In genomic region chr4:41158756-41159155, GRCh38 we compare ENCODE assay signal across 21 cellular contexts. TPM values are rescaled to one million over a fixed set of nuclear protein-coding genes. Genes with fewer than 3 reads are reported as not detected.
DNase-seq lines count a peak whose midpoint lies in the region; ATAC-seq, FAIRE-seq and TF ChIP-seq lines count a peak whose summit lies in the region.
"Had no signal": no experiment of that assay in that cellular context is flagged by ENCODE, and none has a peak within 500 bp of the region (broad histone marks: within the 10 kb centered on the region; RNA-seq: fewer than 3 reads in every experiment).

No MANE protein-coding gene starts in this region.

- H4K20me1 ChIP-seq in HepG2 (ENCODE audit: insufficient read depth, low read length) (no peaks in the 10 kb centered on the region), mammary epithelial cell (ENCODE audit: insufficient read depth, low read length) (no peaks in the 10 kb centered on the region), osteoblast (ENCODE audit: insufficient read depth, low read length) (no peaks in the 10 kb centered on the region)

- TF ChIP-seq EP300 in HepG2 (IDR thresholded peaks at IDR 0.05; ENCODE audit: low read depth in 2 of 2, low read length in 2 of 2): no peak
- TF ChIP-seq EP300 in HepG2 (CRISPR knock-in tag; IDR thresholded peaks at IDR 0.05; ENCODE audit: borderline replicate concordance): no peak

- H3K4me1 ChIP-seq in HepG2 (ENCODE audit: insufficient read depth, low read length): peaks cover 100% of the 10 kb centered on the region
- peaks cover 0 to 18% (median 3%) of the 10 kb centered on the region in 4 donors for H3K4me1 ChIP-seq in right lobe of liver
- H3K4me1 ChIP-seq in mammary epithelial cell (ENCODE audit: insufficient read depth, low read length): peaks cover 72% of the 10 kb centered on the region
- H3K4me1 ChIP-seq in osteoblast (ENCODE audit: insufficient read depth, low read length): peaks cover 70% of the 10 kb centered on the region
- H3K4me1 ChIP-seq in heart left ventricle: peaks cover 0 to 55% (median 22%) of the 10 kb centered on the region in 12 donors

- TF ChIP-seq POLR2A in HepG2 (IDR thresholded peaks at IDR 0.05; ENCODE audit: insufficient read depth in 1 of 2, low read depth in 2 of 2, low read length in 2 of 2): no peak
- no peak for TF ChIP-seq POLR2A in right lobe of liver (IDR thresholded peaks at IDR 0.05)
- TF ChIP-seq POLR2A in heart left ventricle (IDR thresholded peaks at IDR 0.05): no peak

- H3K36me3 ChIP-seq in HepG2 (replicated peaks in 1 of 2; ENCODE audit: control insufficient read depth in 1 of 2, insufficient read depth in 2 of 2, low read length in 2 of 2) (no peaks in the 10 kb centered on the region), right lobe of liver (no peaks in the 10 kb centered on the region), mammary epithelial cell (ENCODE audit: insufficient read depth, low read length) (no peaks in the 10 kb centered on the region), osteoblast (ENCODE audit: insufficient read depth, low read length) (no peaks in the 10 kb centered on the region), heart left ventricle (no peaks in the 10 kb centered on the region)
- H3K36me3 ChIP-seq: BLaER1 treated with 17β-estradiol and CSF1 and Interleukin-3, amounts not matched to agents 10 nM and 100 nM; SJSA1 had no signal

- H3K27ac ChIP-seq in HepG2 (ENCODE audit: extremely low read length, insufficient read depth, low read length): peak overlapping the region; percentile 76
- no peak overlapping the region for H3K27ac ChIP-seq in right lobe of liver
- H3K27ac ChIP-seq in mammary epithelial cell (ENCODE audit: insufficient read depth, low read depth, low read length): peak overlapping the region; percentile 88
- peak overlapping the region; percentile 83 for H3K27ac ChIP-seq in osteoblast (ENCODE audit: low read depth, low read length)
- H3K27ac ChIP-seq in heart left ventricle: peak overlapping the region in 1 of 12 donors; percentile 13
- H3K27ac ChIP-seq: BLaER1 treated with 17β-estradiol and CSF1 and Interleukin-3, amounts not matched to agents 10 nM and 100 nM; SJSA1 had no signal

- BruUV-seq in HepG2 (replicated peaks; lab: Mats Ljungman, UMichigan): no TSS peak
- BruUV-seq in mammary epithelial cell (replicated peaks; lab: Mats Ljungman, UMichigan): no TSS peak

- no peaks in the 10 kb centered on the region for H3K27me3 ChIP-seq in HepG2 (ENCODE audit: control insufficient read depth in 1 of 2, insufficient read depth in 2 of 2, low read length in 2 of 2)
- no peaks in the 10 kb centered on the region for H3K27me3 ChIP-seq in right lobe of liver
- no peaks in the 10 kb centered on the region for H3K27me3 ChIP-seq in mammary epithelial cell (ENCODE audit: insufficient read depth, low read length)
- no peaks in the 10 kb centered on the region for H3K27me3 ChIP-seq in osteoblast (ENCODE audit: insufficient read depth, low read length)
- H3K27me3 ChIP-seq in heart left ventricle: no peaks in the 10 kb centered on the region
- H3K27me3 ChIP-seq: BLaER1 treated with 17β-estradiol and CSF1 and Interleukin-3, amounts not matched to agents 10 nM and 100 nM; SJSA1 had no signal

- intact Hi-C loops in HepG2 (cut with micrococcal nuclease; ENCODE audit: unreplicated experiment) (loop anchor here (2.0 kb wide), 1 partner anchor 26 kb away; no protein-coding TSS in a partner anchor), right lobe of liver (cut with DNase I) (no loop called here), mammary epithelial cell (cut with micrococcal nuclease) (no loop called here), Right ventricle myocardium superior (cut with DNase I) (no loop called here), heart left ventricle (cut with DNase I) (loop anchor here in 2 of 10 donors (5.0 kb wide), 2 partner anchors 49 to 54 kb away; partner anchors contain the start of gene APBB2 (in 1 of the 2))

- no peak for TF ChIP-seq RAD21 in HepG2 (CRISPR knock-in tag; IDR thresholded peaks at IDR 0.05)

- no peak overlapping the region for H2AFZ ChIP-seq in HepG2 (ENCODE audit: low read length)
- no peak overlapping the region for H2AFZ ChIP-seq in mammary epithelial cell (ENCODE audit: low read depth, low read length)
- H2AFZ ChIP-seq in osteoblast (ENCODE audit: low read length): no peak overlapping the region

- CTCF ChIA-PET in HepG2 (lab: Yijun Ruan, JAX; ENCODE audit: low intra/inter-chr PET ratio, low total read pairs) (no interaction called here), mammary epithelial cell (lab: Charles Lee; ENCODE audit: low non-redundant PET) (no interaction called here)

- dilution Hi-C loops in mammary epithelial cell (cut with HindIII; ENCODE audit: low sequenced_read_pairs): no loop called here

- WGBS in HepG2 (ENCODE audit: low lambda C conversion rate): 80% methylated on average over 3 of the region's 5 CpGs
- 70% methylated on average over 2 of the region's 5 CpGs for WGBS in right lobe of liver (ENCODE audit: insufficient coverage, low coverage, low lambda C conversion rate, missing lambda C conversion rate)
- WGBS in mammary epithelial cell (ENCODE audit: low coverage, missing lambda C conversion rate): 93% methylated on average over 5 of the region's 5 CpGs
- WGBS in heart left ventricle, 4 donors: 96 to 99% (median 98%) methylated on average over 4 to 5 of the region's 5 CpGs

- DNase-seq in HepG2 (ENCODE audit: low spot score) (no peak), right lobe of liver (no peak), mammary epithelial cell (no peak), osteoblast (ENCODE audit: insufficient read length, low spot score, missing footprints) (no peak), superior temporal gyrus (ENCODE audit: extremely low spot score) (no peak), Right ventricle myocardium superior (no peak), heart left ventricle (no peak), iPS-NIHi7 (ENCODE audit: extremely low spot score) (no peak)
- DNase-seq: DMS 273 treated with DMSO at 0.1 percent for 48 hours, GDM1, HCEC 1CT, Karpas-422, MM.1S, NCI-H1092 treated with DMSO at 0.1 percent for 48 hours, NCI-H1694, NCI-H2107, NCI-H226, NCI-H526 treated with DMSO at 0.1 percent for 48 hours had no signal

- no peak overlapping the region for H3K9ac ChIP-seq in HepG2 (ENCODE audit: insufficient read depth, low read depth, low read length)
- H3K9ac ChIP-seq in mammary epithelial cell (ENCODE audit: insufficient read depth, low read length): no peak overlapping the region
- H3K9ac ChIP-seq: BLaER1 treated with 17β-estradiol and CSF1 and Interleukin-3, amounts not matched to agents 10 nM and 100 nM had no signal

- TF ChIP-seq CTCF in HepG2 (CRISPR knock-in tag; IDR thresholded peaks at IDR 0.05): no peak
- no peak for TF ChIP-seq CTCF in right lobe of liver (IDR thresholded peaks at IDR 0.05)
- no peak for TF ChIP-seq CTCF in mammary epithelial cell (conservative IDR thresholded peaks at IDR 0.05 in 1 of 2, IDR thresholded peaks at IDR 0.05 in 1 of 2; ENCODE audit: extremely low read depth in 1 of 2, insufficient read depth in 1 of 2, low read depth in 1 of 2, low read length in 2 of 2)
- no peak for TF ChIP-seq CTCF in osteoblast (IDR thresholded peaks at IDR 0.05; ENCODE audit: extremely low read depth, low read depth, low read length)
- TF ChIP-seq CTCF in heart left ventricle (IDR thresholded peaks at IDR 0.05): no peak

- no peak overlapping the region for H3K4me3 ChIP-seq in HepG2 (replicated peaks in 1 of 3; ENCODE audit: insufficient read depth in 1 of 3, low read depth in 2 of 3, low read length in 3 of 3)
- no peak overlapping the region for H3K4me3 ChIP-seq in right lobe of liver
- H3K4me3 ChIP-seq in mammary epithelial cell (replicated peaks in 1 of 3; ENCODE audit: insufficient read depth in 1 of 3, low read depth in 2 of 3, low read length in 3 of 3): no peak overlapping the region
- H3K4me3 ChIP-seq in osteoblast (ENCODE audit: insufficient read depth, low read length): no peak overlapping the region
- no peak overlapping the region for H3K4me3 ChIP-seq in heart left ventricle
- H3K4me3 ChIP-seq: BLaER1 treated with 17β-estradiol and CSF1 and Interleukin-3, amounts not matched to agents 10 nM and 100 nM; GM12878; SJSA1 had no signal

- POLR2A ChIA-PET in HepG2 (lab: Yijun Ruan, JAX): no interaction called here

- FAIRE-seq in HepG2 (lab: Jason Lieb, UNC): no peak
- FAIRE-seq: GM12878 had no signal

- H3K4me2 ChIP-seq in HepG2 (ENCODE audit: low read depth, low read length): no peak overlapping the region
- peak overlapping the region; percentile 40 for H3K4me2 ChIP-seq in mammary epithelial cell (ENCODE audit: insufficient read depth, low read depth, low read length)
- no peak overlapping the region for H3K4me2 ChIP-seq in osteoblast (ENCODE audit: insufficient read depth, low read length)
- H3K4me2 ChIP-seq: BLaER1 treated with 17β-estradiol and CSF1 and Interleukin-3, amounts not matched to agents 10 nM and 100 nM had no signal

- H3K9me3 ChIP-seq in HepG2 (ENCODE audit: low read length): no peaks in the 10 kb centered on the region
- H3K9me3 ChIP-seq in right lobe of liver: no peaks in the 10 kb centered on the region
- H3K9me3 ChIP-seq in mammary epithelial cell (replicated peaks; ENCODE audit: insufficient read depth, low read length): no peaks in the 10 kb centered on the region
- no peaks in the 10 kb centered on the region for H3K9me3 ChIP-seq in osteoblast (ENCODE audit: low read depth, low read length)
- H3K9me3 ChIP-seq in heart left ventricle: no peaks in the 10 kb centered on the region
- H3K9me3 ChIP-seq: BLaER1 treated with 17β-estradiol and CSF1 and Interleukin-3, amounts not matched to agents 10 nM and 100 nM; SJSA1 had no signal

- H3K79me2 ChIP-seq in HepG2 (ENCODE audit: insufficient read depth, low read length): peaks cover 28% of the 10 kb centered on the region
- H3K79me2 ChIP-seq in mammary epithelial cell (ENCODE audit: insufficient read depth, low read length): peaks cover 85% of the 10 kb centered on the region
- peaks cover 72% of the 10 kb centered on the region for H3K79me2 ChIP-seq in osteoblast (ENCODE audit: insufficient read depth, low read length)

- ATAC-seq in HepG2 (no peak), right lobe of liver (no peak), Right ventricle myocardium superior (ENCODE audit: poor library complexity) (no peak), heart left ventricle (no peak)
- ATAC-seq: GM12878 had no signal

- in situ Hi-C loops in HepG2 (cut with HindIII; ENCODE audit: extremely low pct_ligation_motif_present, low pct_unique_long_range_greater_than_20kb): no loop called here
- in situ Hi-C loops in mammary epithelial cell (cut with MboI; ENCODE audit: low sequenced_read_pairs in 2 of 2): no loop called here

RNA-seq across cellular contexts. Expression of gene APBB2, which starts 55.6 kb away (rescaled TPM):
- total RNA-seq in HepG2 (2016; rRNA removed; fragmentation: Illumina TruSeq; extraction: Trizol) (17.0 and 19.7 TPM in 2 replicates), right lobe of liver (10 to 100 TPM; 14.1 to 27.9 (median 25.1) TPM), mammary epithelial cell (10 to 100 TPM; 75.8 to 81.7 TPM), osteoblast (89.0 and 92.3 TPM in 2 replicates), Right ventricle myocardium superior (22.5 TPM), heart left ventricle (10 to 100 TPM; 19.1 to 39.1 (median 32.1) TPM)
- 14.9 and 15.5 TPM in 2 replicates for total RNA-seq in HepG2 (2016; cell fraction: cytosol; rRNA removed; fragmentation: Illumina TruSeq; extraction: Trizol; ENCODE audit: low read depth)
- 17.3 and 17.6 TPM in 2 replicates for total RNA-seq in HepG2 (2016; cell fraction: insoluble cytoplasmic fraction; rRNA removed; fragmentation: Illumina TruSeq; extraction: Trizol)
- total RNA-seq in HepG2 (2016; cell fraction: membrane; rRNA removed; fragmentation: Illumina TruSeq; extraction: Trizol): 11.9 and 12.0 TPM in 2 replicates
- 35.0 and 35.4 TPM in 2 replicates for total RNA-seq in HepG2 (2016; cell fraction: nucleus; rRNA removed; fragmentation: Illumina TruSeq; extraction: Trizol)
- polyA plus RNA-seq in HepG2 (2011; rRNA removed) (9.7 and 11.7 TPM in 2 replicates), mammary epithelial cell (60.8 TPM), heart left ventricle (1 to 10 TPM; 8.6 to 9.4 TPM)
- 10.4 and 11.7 TPM in 2 replicates for polyA plus RNA-seq in HepG2 (2011; cell fraction: cytosol; rRNA removed)
- 20.4 and 21.7 TPM in 2 replicates for polyA plus RNA-seq in HepG2 (2011; cell fraction: nucleus; rRNA removed)
- polyA plus RNA-seq in HepG2 (2012): 8.9 and 9.8 TPM in 2 replicates
- 0.61 and 0.73 TPM in 2 replicates for polyA plus RNA-seq in HepG2 (2016; cell fraction: cytosol; fragmentation: Illumina TruSeq; extraction: Trizol; ENCODE audit: low read depth)
- 12.6 and 12.9 TPM in 2 replicates for polyA plus RNA-seq in HepG2 (2016; cell fraction: insoluble cytoplasmic fraction; fragmentation: Illumina TruSeq; extraction: Trizol; ENCODE audit: low read depth)
- 3.0 and 3.5 TPM in 2 replicates for polyA plus RNA-seq in HepG2 (2016; cell fraction: membrane; fragmentation: Illumina TruSeq; extraction: Trizol; ENCODE audit: low read depth)
- 17.6 and 19.8 TPM in 2 replicates for polyA plus RNA-seq in HepG2 (2016; cell fraction: nucleus; fragmentation: Illumina TruSeq; extraction: Trizol; ENCODE audit: insufficient read depth, low read depth)
- polyA minus RNA-seq in HepG2 (2011; rRNA and poly(A)+ RNA removed; ENCODE audit: low replicate concordance): 15.2 and 41.3 TPM in 2 replicates
- 12.6 and 12.7 TPM in 2 replicates for polyA minus RNA-seq in HepG2 (2011; cell fraction: cytosol; rRNA and poly(A)+ RNA removed)
- polyA minus RNA-seq in HepG2 (2011; cell fraction: nucleus; rRNA and poly(A)+ RNA removed): 42.4 and 49.7 TPM in 2 replicates
- 74.3 TPM for polyA minus RNA-seq in mammary epithelial cell

Comparison
In these comparisons a context has a peak if more than half of its experiments do, and no peak if none do; other contexts are left out.
1. H3K27ac ChIP-seq: peak in HepG2 (single experiment), mammary epithelial cell (single experiment) and osteoblast (single experiment); none in right lobe of liver (0 of 3).